8 cellular contexts compared by ENCODE assay signal in the genomic region with DNA sequence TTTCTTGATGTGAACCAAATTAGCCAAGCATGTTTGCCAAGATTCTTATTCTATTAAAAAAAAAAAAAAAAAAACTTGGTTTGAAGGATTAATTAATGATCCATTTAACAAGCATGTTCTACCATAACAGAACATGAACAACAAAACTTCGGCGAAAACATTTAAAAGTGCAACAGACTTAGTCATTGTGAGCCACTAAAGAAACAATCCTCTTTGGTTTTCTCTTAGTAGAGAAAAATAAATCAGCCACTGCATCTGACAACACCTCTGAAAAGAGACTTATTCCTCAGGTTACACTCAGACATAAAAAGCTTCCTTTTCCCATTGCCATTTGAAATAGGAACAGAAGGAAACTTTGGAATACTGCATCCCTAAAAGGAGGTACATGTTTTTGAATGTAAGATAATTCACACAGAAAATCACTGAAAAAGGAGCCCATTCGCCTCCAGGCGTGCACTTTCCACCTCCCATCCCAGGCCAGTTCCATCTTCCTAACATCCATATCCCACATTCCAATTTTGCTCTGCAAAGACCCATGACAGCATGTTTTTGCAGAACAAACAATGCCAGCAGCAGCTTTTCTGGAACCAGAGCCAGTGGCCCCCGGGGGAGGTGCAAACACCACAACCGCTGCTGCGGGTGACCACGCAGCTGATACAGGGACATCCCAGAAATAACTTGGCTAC.
DNase-seq lines count a peak whose midpoint lies in the region; ATAC-seq and TF ChIP-seq lines count a peak whose summit lies in the region.

No MANE protein-coding gene starts in this region.

- H3K36me3 ChIP-seq in adipocyte (ENCODE audit: control insufficient read depth, insufficient read depth, low read length, severe bottlenecking) (peaks cover 52% of the 10 kb centered on the region), heart left ventricle (peaks cover 0 to 76% (median 41%) of the 10 kb centered on the region in 9 donors)

- 40 to 48% (median 43%) methylated on average over 8 of the region's 8 CpGs for WGBS in heart left ventricle, 4 donors

- TF ChIP-seq POLR2A in heart left ventricle (IDR thresholded peaks at IDR 0.05) = no peak

- peaks cover 59% of the 10 kb centered on the region for H3K4me1 ChIP-seq in adipocyte (ENCODE audit: control insufficient read depth, insufficient read depth, low read length)
- H3K4me1 ChIP-seq in heart left ventricle = peaks cover 13 to 54% (median 41%) of the 10 kb centered on the region in 12 donors

- TF ChIP-seq CTCF in heart left ventricle (IDR thresholded peaks at IDR 0.05) = no peak

- intact Hi-C loops in heart left ventricle (cut with DNase I) = loop anchor here in 8 of 10 donors (2.0 to 10.0 kb wide), 9 partner anchors 18 to 522 kb away; a partner anchor contains a TSS

- peak overlapping the region in 11 of 12 donors; percentile 9 to 77 (median 39) for H3K27ac ChIP-seq in heart left ventricle

- no peaks in the 10 kb centered on the region for H3K9me3 ChIP-seq in adipocyte (ENCODE audit: control insufficient read depth, low read length)
- no peaks in the 10 kb centered on the region for H3K9me3 ChIP-seq in heart left ventricle

- DNase-seq in GM04503 (ENCODE audit: low read depth) (peak; percentile 52), adipocyte (ENCODE audit: low read depth) (peak; percentile 34), heart left ventricle (peak; percentile 54 to 80 (median 66)), skeletal muscle cell (ENCODE audit: low read depth) (peak; percentile 62), NCI-H1694 treated with DMSO at 0.1 percent for 48 hours (lab: John Stamatoyannopoulos, UW) (no peak), NCI-H2107 treated with DMSO at 0.1 percent for 48 hours (lab: John Stamatoyannopoulos, UW; ENCODE audit: unreplicated experiment) (no peak)

- ATAC-seq in heart left ventricle (peak; percentile 30 to 73 (median 50)), GM18511 (IDR thresholded peaks at IDR 0.05; ENCODE audit: unreplicated experiment) (no peak), HG03460 (IDR thresholded peaks at IDR 0.05; ENCODE audit: unreplicated experiment) (no peak)

- peak overlapping the region; percentile 88 for H3K9ac ChIP-seq in adipocyte (ENCODE audit: low read length)

- H3K4me3 ChIP-seq in adipocyte (ENCODE audit: low read length) = no peak overlapping the region
- no peak overlapping the region for H3K4me3 ChIP-seq in heart left ventricle
- no peak overlapping the region for H3K4me3 ChIP-seq in skeletal muscle cell (ENCODE audit: low read depth, low read length)

- H3K27me3 ChIP-seq in adipocyte (replicated peaks; ENCODE audit: control insufficient read depth, insufficient read depth, low read length) (no peaks in the 10 kb centered on the region), heart left ventricle (no peaks in the 10 kb centered on the region)

Comparison
In these comparisons a context has a peak if more than half of its experiments do, and no peak if none do; other contexts are left out.
1. DNase-seq: peak in GM04503 (single experiment), adipocyte (single experiment), heart left ventricle (5 of 5) and skeletal muscle cell (single experiment); none in NCI-H1694 treated with DMSO at 0.1 percent for 48 hours (single experiment) and NCI-H2107 treated with DMSO at 0.1 percent for 48 hours (single experiment).
2. ATAC-seq: peak in heart left ventricle (4 of 4); none in GM18511 (single experiment) and HG03460 (single experiment).